8 cellular contexts compared by ENCODE assay signal in genomic region chr10:61901829-61902447, GRCh38. TPM values are rescaled to one million over a fixed set of nuclear protein-coding genes. Genes with fewer than 3 reads are reported as not detected.
A peak's percentile ranks its signal among the peaks of the same experiment; 100 is the strongest.
DNase-seq lines count a peak whose midpoint lies in the region; ATAC-seq, FAIRE-seq and TF ChIP-seq lines count a peak whose summit lies in the region.

No MANE protein-coding gene starts in this region.

- H3K27me3 ChIP-seq in ovary: no peaks in the 10 kb centered on the region

- H3K9me3 Mint-ChIP-seq in activated B cell treated with CpG ODN at 0.5 μM for 24 hours: no peaks in the 10 kb centered on the region

- peaks cover 32% of the 10 kb centered on the region for H3K36me3 Mint-ChIP-seq in activated B cell treated with CpG ODN at 0.5 μM for 24 hours (ENCODE audit: low read depth)

- H3K27me3 Mint-ChIP-seq in activated B cell treated with CpG ODN at 0.5 μM for 24 hours: no peaks in the 10 kb centered on the region

- 2% methylated on average over 14 of the region's 14 CpGs for WGBS in A549 (ENCODE audit: missing lambda C conversion rate)
- WGBS in ovary, 3 donors: 0 to 1% (median 0%) methylated on average over 14 of the region's 14 CpGs

- H3K4me3 ChIP-seq in A549: peak overlapping the region; percentile 59
- H3K4me3 ChIP-seq in ovary: peak overlapping the region; percentile 45

- TF ChIP-seq RAD21 in A549 (conservative IDR thresholded peaks at IDR 0.05 in 1 of 2, IDR thresholded peaks at IDR 0.05 in 1 of 2): no peak

- POLR2A ChIA-PET in A549 (lab: Yijun Ruan, JAX): interaction anchor here (1.1 kb wide), 1 partner anchor 360 kb away, joined by 4 read pairs; no protein-coding TSS in a partner anchor
- POLR2A ChIA-PET in activated B cell treated with CpG ODN at 0.5 μM for 24 hours (lab: Charles Lee): interaction anchor here (0.5 to 11.6 kb wide), 31 partner anchors 13 to 1004 kb away, joined by 3 to 589 read pairs (median 12); no protein-coding TSS in a partner anchor

- FAIRE-seq in A549 (lab: Jason Lieb, UNC): no peak
- FAIRE-seq in GM19239 (lab: Jason Lieb, UNC): peak; percentile 69

- H3K9me3 ChIP-seq in A549 (no peaks in the 10 kb centered on the region), ovary (no peaks in the 10 kb centered on the region)

- H3K4me1 ChIP-seq in A549 (peaks cover 43% of the 10 kb centered on the region), ovary (ENCODE audit: insufficient read depth) (peaks cover 6% of the 10 kb centered on the region)

- TF ChIP-seq POLR2A in A549 (IDR thresholded peaks at IDR 0.05; ENCODE audit: low read length) (no peak), ovary (IDR thresholded peaks at IDR 0.05) (no peak)

- peak; percentile 31 to 51 for DNase-seq in A549 (ENCODE audit: low read depth in 1 of 2, low spot score in 1 of 2)
- no peak for DNase-seq in GM19239 (ENCODE audit: insufficient read length, low spot score)
- peak; percentile 18 for DNase-seq in activated B cell treated with CpG ODN at 0.5 μM for 24 hours
- peak; percentile 57 for DNase-seq in foreskin melanocyte
- DNase-seq in ovary: peak in 3 of 5 donors; percentile 19 to 24 (median 21)
- no peak for DNase-seq in DMS114 treated with DMSO at 0.1 percent for 48 hours (lab: John Stamatoyannopoulos, UW; ENCODE audit: unreplicated experiment)
- no peak for DNase-seq in activated CD8-positive, alpha-beta memory T cell treated with anti-CD3 and anti-CD28 coated beads, Interleukin-2, amount 50 U/mL, for 48 hours

- TF ChIP-seq CTCF in A549 (IDR thresholded peaks at IDR 0.05) (no peak), activated B cell treated with CpG ODN at 0.5 μM for 24 hours (IDR thresholded peaks at IDR 0.05) (no peak), ovary (IDR thresholded peaks at IDR 0.05) (no peak)

- intact Hi-C loops in activated B cell treated with CpG ODN at 0.5 μM for 24 hours (cut with micrococcal nuclease) (loop anchor here (1.0 to 10.0 kb wide), 10 partner anchors 151 to 1667 kb away; partner anchors contain the start of gene EGR2), ovary (cut with DNase I) (loop anchor here in 2 of 4 donors (5.0 to 10.0 kb wide), 4 partner anchors 93 to 343 kb away; no protein-coding TSS in a partner anchor)

- TF ChIP-seq EP300 in A549 (IDR thresholded peaks at IDR 0.05) (no peak), ovary (IDR thresholded peaks at IDR 0.05) (no peak)

- no peaks in the 10 kb centered on the region for H3K36me3 ChIP-seq in ovary

- peak overlapping the region; percentile 77 for H3K4me2 ChIP-seq in A549

- H3K27ac ChIP-seq in A549 (peak overlapping the region; percentile 20 to 91; a peak in 5 of 6 replicates), ovary (peak overlapping the region; percentile 59 to 79)

- H3K27ac Mint-ChIP-seq in activated B cell treated with CpG ODN at 0.5 μM for 24 hours: peak overlapping the region; percentile 98

- H3K4me1 Mint-ChIP-seq in activated B cell treated with CpG ODN at 0.5 μM for 24 hours: peaks cover 53% of the 10 kb centered on the region

- H3K4me3 Mint-ChIP-seq in activated B cell treated with CpG ODN at 0.5 μM for 24 hours: peak overlapping the region; percentile 97

- ATAC-seq in A549 (peak; percentile 25 to 53; a peak in 5 of 6 replicates), activated B cell treated with CpG ODN at 0.5 μM for 24 hours (ENCODE audit: low read depth) (no peak), HG02571 (IDR thresholded peaks at IDR 0.05; ENCODE audit: unreplicated experiment) (no peak)

- CTCF ChIA-PET in A549 (lab: Yijun Ruan, JAX) (interaction anchor here (0.6 to 3.2 kb wide), 8 partner anchors 8 to 940 kb away, joined by 3 to 9 read pairs (median 4); no protein-coding TSS in a partner anchor), activated B cell treated with CpG ODN at 0.5 μM for 24 hours (lab: Charles Lee) (interaction anchor here (0.9 to 11.3 kb wide), 12 partner anchors 16 to 343 kb away, joined by 3 to 101 read pairs (median 8); no protein-coding TSS in a partner anchor)

TF ChIP-seq in A549, 52 proteins besides CTCF, POLR2A, EP300 and RAD21:
- TF ChIP-seq RARB (CRISPR knock-in tag; IDR thresholded peaks at IDR 0.05) (no peak), ESRRA (IDR thresholded peaks at IDR 0.05; ENCODE audit: borderline replicate concordance, low read length) (no peak), FOSL2 (IDR thresholded peaks at IDR 0.05) (no peak), FOSL2 (CRISPR knock-in tag; IDR thresholded peaks at IDR 0.05) (no peak), TP53 (CRISPR knock-in tag; IDR thresholded peaks at IDR 0.05) (no peak), RNF2 (IDR thresholded peaks at IDR 0.05; ENCODE audit: borderline replicate concordance, low read depth) (no peak), NPAS2 (CRISPR knock-in tag; IDR thresholded peaks at IDR 0.05; ENCODE audit: borderline replicate concordance) (no peak), JUN (IDR thresholded peaks at IDR 0.05) (no peak), HOXA7 (CRISPR knock-in tag; IDR thresholded peaks at IDR 0.05) (no peak), RFX5 (IDR thresholded peaks at IDR 0.05) (no peak), JUNB (IDR thresholded peaks at IDR 0.05) (no peak), HES2 (IDR thresholded peaks at IDR 0.05) (no peak), CBX8 (IDR thresholded peaks at IDR 0.05) (no peak), POLR2AphosphoS2 (conservative IDR thresholded peaks at IDR 0.05; ENCODE audit: low read length) (no peak), E2F6 (IDR thresholded peaks at IDR 0.05; ENCODE audit: borderline replicate concordance, low read depth) (no peak), MYC (IDR thresholded peaks at IDR 0.05; ENCODE audit: borderline replicate concordance, low read length) (no peak), FOSB (CRISPR knock-in tag; IDR thresholded peaks at IDR 0.05) (no peak)
TF ChIP-seq in A549: peak in this region for 0.

RNA-seq across cellular contexts. Expression of gene ARID5B, which starts 0.4 kb away (rescaled TPM):
- 1.6 and 1.7 TPM in 2 replicates for polyA plus RNA-seq in A549 (2011; rRNA removed)
- 0.29 and 0.40 TPM in 2 replicates for polyA plus RNA-seq in A549 (2012; cell fraction: cytosol; rRNA removed)
- 0.31 and 0.59 TPM in 2 replicates for polyA plus RNA-seq in A549 (2012; cell fraction: nucleus; rRNA removed)
- polyA plus RNA-seq in A549 (2017; fragmentation: RNase III; extraction: RNeasy Plus Mini Kit Qiagen cat#74134 plus additional on column Dnase treatment): 0.75 to 0.91 TPM (median 0.84 TPM) in 3 replicates
- 5.8 and 5.9 TPM in 2 replicates for polyA minus RNA-seq in A549 (2011; rRNA and poly(A)+ RNA removed)
- total RNA-seq in activated B cell treated with CpG ODN at 0.5 μM for 24 hours: 67.4 and 76.8 TPM in 2 replicates
- total RNA-seq in ovary: 10 to 100 TPM; 20.1 to 61.8 (median 38.6) TPM
- 10 to 100 TPM; 18.3 to 24.0 TPM for polyA plus RNA-seq in ovary

Comparison
In these comparisons a context has a peak if more than half of its experiments do, and no peak if none do; other contexts are left out.
1. ATAC-seq: peak in A549 (2 of 2); none in activated B cell treated with CpG ODN at 0.5 μM for 24 hours (single experiment) and HG02571 (single experiment).
2. DNase-seq: peak in A549 (2 of 2), activated B cell treated with CpG ODN at 0.5 μM for 24 hours (single experiment), foreskin melanocyte (single experiment) and ovary (3 of 5); none in GM19239 (single experiment), DMS114 treated with DMSO at 0.1 percent for 48 hours (single experiment) and activated CD8-positive, alpha-beta memory T cell treated with anti-CD3 and anti-CD28 coated beads, Interleukin-2, amount 50 U/mL, for 48 hours (single experiment).